1 cellular context compared by ENCODE assay signal in the genomic region with DNA sequence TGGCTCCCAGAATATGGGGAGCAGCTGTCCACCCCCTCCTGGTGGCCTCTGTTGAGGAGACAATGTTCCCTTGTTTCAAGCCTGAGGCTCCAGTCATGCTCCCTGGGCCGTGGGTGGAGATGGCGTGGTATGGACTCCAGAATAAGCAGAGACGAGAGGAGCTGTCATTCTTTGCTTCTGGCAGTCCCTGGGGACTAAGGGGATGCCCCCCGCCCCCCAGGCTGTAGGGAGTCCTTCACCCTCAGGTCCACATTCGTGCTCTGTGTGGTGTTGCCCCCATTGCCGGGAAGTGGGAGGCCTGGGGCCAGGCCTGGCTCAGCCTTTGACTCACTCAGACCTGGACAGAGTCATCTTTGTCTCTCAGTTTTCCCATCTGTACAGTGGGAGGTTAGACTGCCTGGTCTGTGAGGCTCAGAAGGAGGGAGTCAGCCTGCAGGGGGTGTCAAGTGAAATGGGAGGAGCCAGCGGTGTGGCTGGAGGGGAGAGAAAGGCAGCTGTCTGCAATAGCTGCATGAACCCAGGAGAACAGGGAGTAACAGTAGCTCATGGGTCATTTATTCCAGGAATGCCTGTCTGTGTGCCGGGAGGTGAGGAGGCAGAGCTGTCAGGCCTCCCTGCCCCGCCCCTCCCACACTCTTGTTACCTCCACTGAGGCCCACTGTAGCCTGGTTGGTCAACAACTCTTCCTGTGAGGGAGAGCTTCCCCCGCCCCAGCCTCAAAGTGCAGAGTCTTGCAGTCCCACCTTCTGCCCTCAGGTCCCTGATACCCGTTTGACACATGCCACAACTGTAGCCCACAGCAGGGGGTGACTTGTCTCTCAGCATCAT.
TF ChIP-seq lines count a peak whose summit lies in the region.

No MANE protein-coding gene starts in this region.

TF ChIP-seq in HepG2, 621 proteins besides CTCF, POLR2A, EP300 and RAD21 (continued from another document):
- TF ChIP-seq, protein P1, sequence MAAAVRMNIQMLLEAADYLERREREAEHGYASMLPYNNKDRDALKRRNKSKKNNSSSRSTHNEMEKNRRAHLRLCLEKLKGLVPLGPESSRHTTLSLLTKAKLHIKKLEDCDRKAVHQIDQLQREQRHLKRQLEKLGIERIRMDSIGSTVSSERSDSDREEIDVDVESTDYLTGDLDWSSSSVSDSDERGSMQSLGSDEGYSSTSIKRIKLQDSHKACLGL (CRISPR knock-in tag; IDR thresholded peaks at IDR 0.05) = 0 out of 2 replicates have a peak, but pooled peaks have one; percentile 29
- TF ChIP-seq NCOA2 (CRISPR knock-in tag; IDR thresholded peaks at IDR 0.05) (peak; percentile 78), MTA1 (CRISPR knock-in tag; IDR thresholded peaks at IDR 0.05; ENCODE audit: borderline replicate concordance) (peak; percentile 28; the same call in 1 of the 2 replicates), RXRB (CRISPR knock-in tag; IDR thresholded peaks at IDR 0.05; ENCODE audit: borderline replicate concordance) (peak; percentile 60; the same call in 1 of the 2 replicates), SKI (IDR thresholded peaks at IDR 0.05; ENCODE audit: partially characterized antibody) (peak; percentile 41), SPEN (CRISPR knock-in tag; IDR thresholded peaks at IDR 0.05; ENCODE audit: low read depth) (no peak; the same call in 1 of the 2 replicates), ZFP36 (IDR thresholded peaks at IDR 0.05; ENCODE audit: borderline replicate concordance, low read depth, low read length, partially characterized antibody) (no peak), ZC3H13 (CRISPR knock-in tag; IDR thresholded peaks at IDR 0.05) (no peak), HMG20B (CRISPR knock-in tag; conservative IDR thresholded peaks at IDR 0.05) (no peak), ZNF205 (CRISPR knock-in tag; IDR thresholded peaks at IDR 0.05) (0 out of 2 replicates have a peak, but pooled peaks have one; percentile 54), KLF12 (CRISPR knock-in tag; IDR thresholded peaks at IDR 0.05; ENCODE audit: borderline replicate concordance) (no peak), HNF4G (IDR thresholded peaks at IDR 0.05; ENCODE audit: borderline replicate concordance, low read depth, low read length) (peak; percentile 61; the same call in 1 of the 2 replicates), HNF4G (CRISPR knock-in tag; IDR thresholded peaks at IDR 0.05; ENCODE audit: borderline replicate concordance, low read depth) (0 out of 2 replicates have a peak, but pooled peaks have one; percentile 22), ZNF124 (CRISPR knock-in tag; IDR thresholded peaks at IDR 0.05) (0 out of 2 replicates have a peak, but pooled peaks have one; percentile 26), KLF16 (CRISPR knock-in tag; IDR thresholded peaks at IDR 0.05) (peak in 1 of 2 experiments; percentile 65; a peak in 2 of 4 replicates), ZFP37 (CRISPR knock-in tag; IDR thresholded peaks at IDR 0.05; ENCODE audit: borderline replicate concordance) (0 out of 2 replicates have a peak, but pooled peaks have one; percentile 40), MYC (CRISPR knock-in tag; IDR thresholded peaks at IDR 0.05; ENCODE audit: borderline replicate concordance) (0 out of 2 replicates have a peak, but pooled peaks have one; percentile 26), NFKBIZ (CRISPR knock-in tag; IDR thresholded peaks at IDR 0.05) (peak; percentile 38; the same call in 1 of the 2 replicates), ZFP82 (CRISPR knock-in tag; IDR thresholded peaks at IDR 0.05; ENCODE audit: borderline replicate concordance) (no peak), RXRA (CRISPR knock-in tag; IDR thresholded peaks at IDR 0.05) (peak; percentile 86), ZBTB21 (CRISPR knock-in tag; IDR thresholded peaks at IDR 0.05) (no peak; the same call in 1 of the 2 replicates), TEAD3 (CRISPR knock-in tag; optimal IDR thresholded peaks at IDR 0.05; ENCODE audit: borderline replicate concordance) (peak; percentile 99), ZNF563 (CRISPR knock-in tag; IDR thresholded peaks at IDR 0.05) (0 out of 2 replicates have a peak, but pooled peaks have one; percentile 47), NR2F6 (IDR thresholded peaks at IDR 0.05) (peak; percentile 61), NR2F6 (CRISPR knock-in tag; IDR thresholded peaks at IDR 0.05) (peak; percentile 54; the same call in 1 of the 2 replicates), POGZ (CRISPR knock-in tag; IDR thresholded peaks at IDR 0.05) (peak; percentile 56), CREM (IDR thresholded peaks at IDR 0.05) (peak; percentile 35; the same call in 1 of the 2 replicates), CREM (CRISPR knock-in tag; IDR thresholded peaks at IDR 0.05) (no peak), SIX1 (CRISPR knock-in tag; IDR thresholded peaks at IDR 0.05; ENCODE audit: borderline replicate concordance) (peak; percentile 51; the same call in 1 of the 2 replicates), MIXL1 (CRISPR knock-in tag; IDR thresholded peaks at IDR 0.05) (peak; percentile 48; the same call in 1 of the 2 replicates)
- TF ChIP-seq, protein P2, sequence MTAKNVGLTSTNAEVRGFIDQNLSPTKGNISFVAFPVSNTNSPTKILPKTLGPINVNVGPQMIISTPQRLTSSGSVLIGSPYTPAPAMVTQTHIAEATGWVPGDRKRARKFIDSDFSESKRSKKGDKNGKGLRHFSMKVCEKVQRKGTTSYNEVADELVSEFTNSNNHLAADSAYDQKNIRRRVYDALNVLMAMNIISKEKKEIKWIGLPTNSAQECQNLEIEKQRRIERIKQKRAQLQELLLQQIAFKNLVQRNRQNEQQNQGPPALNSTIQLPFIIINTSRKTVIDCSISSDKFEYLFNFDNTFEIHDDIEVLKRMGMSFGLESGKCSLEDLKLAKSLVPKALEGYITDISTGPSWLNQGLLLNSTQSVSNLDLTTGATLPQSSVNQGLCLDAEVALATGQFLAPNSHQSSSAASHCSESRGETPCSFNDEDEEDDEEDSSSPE (CRISPR knock-in tag; IDR thresholded peaks at IDR 0.05) = peak; percentile 17; the same call in 1 of the 2 replicates
- TF ChIP-seq, protein P3, sequence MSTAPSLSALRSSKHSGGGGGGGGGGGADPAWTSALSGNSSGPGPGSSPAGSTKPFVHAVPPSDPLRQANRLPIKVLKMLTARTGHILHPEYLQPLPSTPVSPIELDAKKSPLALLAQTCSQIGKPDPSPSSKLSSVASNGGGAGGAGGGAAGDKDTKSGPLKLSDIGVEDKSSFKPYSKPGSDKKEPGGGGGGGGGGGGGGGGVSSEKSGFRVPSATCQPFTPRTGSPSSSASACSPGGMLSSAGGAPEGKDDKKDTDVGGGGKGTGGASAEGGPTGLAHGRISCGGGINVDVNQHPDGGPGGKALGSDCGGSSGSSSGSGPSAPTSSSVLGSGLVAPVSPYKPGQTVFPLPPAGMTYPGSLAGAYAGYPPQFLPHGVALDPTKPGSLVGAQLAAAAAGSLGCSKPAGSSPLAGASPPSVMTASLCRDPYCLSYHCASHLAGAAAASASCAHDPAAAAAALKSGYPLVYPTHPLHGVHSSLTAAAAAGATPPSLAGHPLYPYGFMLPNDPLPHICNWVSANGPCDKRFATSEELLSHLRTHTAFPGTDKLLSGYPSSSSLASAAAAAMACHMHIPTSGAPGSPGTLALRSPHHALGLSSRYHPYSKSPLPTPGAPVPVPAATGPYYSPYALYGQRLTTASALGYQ (CRISPR knock-in tag; IDR thresholded peaks at IDR 0.05) = peak; percentile 49; the same call in 1 of the 2 replicates
- TF ChIP-seq, protein P4, sequence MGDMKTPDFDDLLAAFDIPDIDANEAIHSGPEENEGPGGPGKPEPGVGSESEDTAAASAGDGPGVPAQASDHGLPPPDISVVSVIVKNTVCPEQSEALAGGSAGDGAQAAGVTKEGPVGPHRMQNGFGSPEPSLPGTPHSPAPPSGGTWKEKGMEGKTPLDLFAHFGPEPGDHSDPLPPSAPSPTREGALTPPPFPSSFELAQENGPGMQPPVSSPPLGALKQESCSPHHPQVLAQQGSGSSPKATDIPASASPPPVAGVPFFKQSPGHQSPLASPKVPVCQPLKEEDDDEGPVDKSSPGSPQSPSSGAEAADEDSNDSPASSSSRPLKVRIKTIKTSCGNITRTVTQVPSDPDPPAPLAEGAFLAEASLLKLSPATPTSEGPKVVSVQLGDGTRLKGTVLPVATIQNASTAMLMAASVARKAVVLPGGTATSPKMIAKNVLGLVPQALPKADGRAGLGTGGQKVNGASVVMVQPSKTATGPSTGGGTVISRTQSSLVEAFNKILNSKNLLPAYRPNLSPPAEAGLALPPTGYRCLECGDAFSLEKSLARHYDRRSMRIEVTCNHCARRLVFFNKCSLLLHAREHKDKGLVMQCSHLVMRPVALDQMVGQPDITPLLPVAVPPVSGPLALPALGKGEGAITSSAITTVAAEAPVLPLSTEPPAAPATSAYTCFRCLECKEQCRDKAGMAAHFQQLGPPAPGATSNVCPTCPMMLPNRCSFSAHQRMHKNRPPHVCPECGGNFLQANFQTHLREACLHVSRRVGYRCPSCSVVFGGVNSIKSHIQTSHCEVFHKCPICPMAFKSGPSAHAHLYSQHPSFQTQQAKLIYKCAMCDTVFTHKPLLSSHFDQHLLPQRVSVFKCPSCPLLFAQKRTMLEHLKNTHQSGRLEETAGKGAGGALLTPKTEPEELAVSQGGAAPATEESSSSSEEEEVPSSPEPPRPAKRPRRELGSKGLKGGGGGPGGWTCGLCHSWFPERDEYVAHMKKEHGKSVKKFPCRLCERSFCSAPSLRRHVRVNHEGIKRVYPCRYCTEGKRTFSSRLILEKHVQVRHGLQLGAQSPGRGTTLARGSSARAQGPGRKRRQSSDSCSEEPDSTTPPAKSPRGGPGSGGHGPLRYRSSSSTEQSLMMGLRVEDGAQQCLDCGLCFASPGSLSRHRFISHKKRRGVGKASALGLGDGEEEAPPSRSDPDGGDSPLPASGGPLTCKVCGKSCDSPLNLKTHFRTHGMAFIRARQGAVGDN (CRISPR knock-in tag; IDR thresholded peaks at IDR 0.05) = peak; percentile 92
- TF ChIP-seq, protein P5, sequence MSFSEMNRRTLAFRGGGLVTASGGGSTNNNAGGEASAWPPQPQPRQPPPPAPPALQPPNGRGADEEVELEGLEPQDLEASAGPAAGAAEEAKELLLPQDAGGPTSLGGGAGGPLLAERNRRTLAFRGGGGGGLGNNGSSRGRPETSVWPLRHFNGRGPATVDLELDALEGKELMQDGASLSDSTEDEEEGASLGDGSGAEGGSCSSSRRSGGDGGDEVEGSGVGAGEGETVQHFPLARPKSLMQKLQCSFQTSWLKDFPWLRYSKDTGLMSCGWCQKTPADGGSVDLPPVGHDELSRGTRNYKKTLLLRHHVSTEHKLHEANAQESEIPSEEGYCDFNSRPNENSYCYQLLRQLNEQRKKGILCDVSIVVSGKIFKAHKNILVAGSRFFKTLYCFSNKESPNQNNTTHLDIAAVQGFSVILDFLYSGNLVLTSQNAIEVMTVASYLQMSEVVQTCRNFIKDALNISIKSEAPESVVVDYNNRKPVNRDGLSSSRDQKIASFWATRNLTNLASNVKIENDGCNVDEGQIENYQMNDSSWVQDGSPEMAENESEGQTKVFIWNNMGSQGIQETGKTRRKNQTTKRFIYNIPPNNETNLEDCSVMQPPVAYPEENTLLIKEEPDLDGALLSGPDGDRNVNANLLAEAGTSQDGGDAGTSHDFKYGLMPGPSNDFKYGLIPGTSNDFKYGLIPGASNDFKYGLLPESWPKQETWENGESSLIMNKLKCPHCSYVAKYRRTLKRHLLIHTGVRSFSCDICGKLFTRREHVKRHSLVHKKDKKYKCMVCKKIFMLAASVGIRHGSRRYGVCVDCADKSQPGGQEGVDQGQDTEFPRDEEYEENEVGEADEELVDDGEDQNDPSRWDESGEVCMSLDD (CRISPR knock-in tag; IDR thresholded peaks at IDR 0.05; ENCODE audit: borderline replicate concordance) = no peak
- TF ChIP-seq, protein P6, sequence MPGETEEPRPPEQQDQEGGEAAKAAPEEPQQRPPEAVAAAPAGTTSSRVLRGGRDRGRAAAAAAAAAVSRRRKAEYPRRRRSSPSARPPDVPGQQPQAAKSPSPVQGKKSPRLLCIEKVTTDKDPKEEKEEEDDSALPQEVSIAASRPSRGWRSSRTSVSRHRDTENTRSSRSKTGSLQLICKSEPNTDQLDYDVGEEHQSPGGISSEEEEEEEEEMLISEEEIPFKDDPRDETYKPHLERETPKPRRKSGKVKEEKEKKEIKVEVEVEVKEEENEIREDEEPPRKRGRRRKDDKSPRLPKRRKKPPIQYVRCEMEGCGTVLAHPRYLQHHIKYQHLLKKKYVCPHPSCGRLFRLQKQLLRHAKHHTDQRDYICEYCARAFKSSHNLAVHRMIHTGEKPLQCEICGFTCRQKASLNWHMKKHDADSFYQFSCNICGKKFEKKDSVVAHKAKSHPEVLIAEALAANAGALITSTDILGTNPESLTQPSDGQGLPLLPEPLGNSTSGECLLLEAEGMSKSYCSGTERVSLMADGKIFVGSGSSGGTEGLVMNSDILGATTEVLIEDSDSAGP (CRISPR knock-in tag; IDR thresholded peaks at IDR 0.05; ENCODE audit: borderline replicate concordance) = peak; percentile 77; the same call in 1 of the 2 replicates
- TF ChIP-seq, protein P7, sequence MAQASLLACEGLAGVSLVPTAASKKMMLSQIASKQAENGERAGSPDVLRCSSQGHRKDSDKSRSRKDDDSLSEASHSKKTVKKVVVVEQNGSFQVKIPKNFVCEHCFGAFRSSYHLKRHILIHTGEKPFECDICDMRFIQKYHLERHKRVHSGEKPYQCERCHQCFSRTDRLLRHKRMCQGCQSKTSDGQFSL (CRISPR knock-in tag; IDR thresholded peaks at IDR 0.05) = no peak
